In genomic region chr20:34986311-34987287, GRCh38 we compare ENCODE assay signal across 22 cellular contexts. TPM values are rescaled to one million over a fixed set of nuclear protein-coding genes. Genes with fewer than 3 reads are reported as not detected.
A peak's percentile ranks its signal among the peaks of the same experiment; 100 is the strongest.
DNase-seq lines count a peak whose midpoint lies in the region; ATAC-seq, FAIRE-seq and TF ChIP-seq lines count a peak whose summit lies in the region.
"Had no signal": no experiment of that assay in that cellular context is flagged by ENCODE, and none has a peak within 500 bp of the region (broad histone marks: within the 10 kb centered on the region; RNA-seq: fewer than 3 reads in every experiment).

No MANE protein-coding gene starts in this region.

- no peak overlapping the region for H3K4me3 ChIP-seq in DND-41 (ENCODE audit: low read depth in 1 of 2, low read length in 2 of 2)
- no peak overlapping the region for H3K4me3 ChIP-seq in heart right ventricle
- no peak overlapping the region for H3K4me3 ChIP-seq in osteoblast (ENCODE audit: insufficient read depth, low read length)
- H3K4me3 ChIP-seq: lung, SJSA1, upper lobe of right lung had no signal

- H3K4me1 ChIP-seq in DND-41 (ENCODE audit: insufficient read depth, low read length) (no peaks in the 10 kb centered on the region), heart right ventricle (peaks cover 15 to 92% (median 48%) of the 10 kb centered on the region in 9 donors), osteoblast (ENCODE audit: insufficient read depth, low read length) (no peaks in the 10 kb centered on the region)
- H3K4me1 ChIP-seq: Caco-2, SJSA1, upper lobe of right lung had no signal

- H3K79me2 ChIP-seq in DND-41 (ENCODE audit: insufficient read depth, low read length) (no peaks in the 10 kb centered on the region), osteoblast (ENCODE audit: insufficient read depth, low read length) (no peaks in the 10 kb centered on the region)

- FAIRE-seq in GM19239 (lab: Jason Lieb, UNC) = no peak
- FAIRE-seq: endothelial cell of umbilical vein, islet of Langerhans, RCC 7860 had no signal

- no peaks in the 10 kb centered on the region for H3K9me3 ChIP-seq in DND-41 (ENCODE audit: insufficient read depth, low read length, severe bottlenecking)
- no peaks in the 10 kb centered on the region for H3K9me3 ChIP-seq in heart right ventricle
- no peaks in the 10 kb centered on the region for H3K9me3 ChIP-seq in osteoblast (ENCODE audit: low read depth, low read length)
- H3K9me3 ChIP-seq: Caco-2, SJSA1, upper lobe of right lung had no signal

- DNase-seq in DND-41 = no peak
- DNase-seq in RPMI7951 (ENCODE audit: low read depth) = peak; percentile 45
- DNase-seq in heart right ventricle = no peak
- peak; percentile 78 for DNase-seq in osteoblast (ENCODE audit: insufficient read length, low spot score, missing footprints)
- no peak for DNase-seq in T-helper 1 cell
- no peak for DNase-seq in GM19239 (ENCODE audit: insufficient read length, low spot score)
- no peak for DNase-seq in GF-D8 (lab: John Stamatoyannopoulos, UW)
- DNase-seq: activated CD4-positive, CD25-positive, alpha-beta regulatory T cell treated with anti-CD3 and anti-CD28 coated beads, Interleukin-2, amount 50 U/mL, for 72 hours; activated CD8-positive, alpha-beta T cell treated with anti-CD3 and anti-CD28 coated beads for 36 hours; Caco-2; central memory CD4-positive, alpha-beta T cell; NCI-H1048; NCI-H1694; NCI-H526 treated with DMSO at 0.1 percent for 48 hours; stimulated activated CD4-positive, alpha-beta T cell treated with anti-CD3 and anti-CD28 coated beads, Interleukin-4, amount 100 ng/mL, for 1 hour; upper lobe of right lung had no signal

- intact Hi-C loops in heart right ventricle (cut with DNase I) = no loop called here

- H3K27ac ChIP-seq in DND-41 (ENCODE audit: low read length) = no peak overlapping the region
- H3K27ac ChIP-seq in heart right ventricle = peak overlapping the region in 7 of 10 donors; percentile 16 to 98 (median 67)
- no peak overlapping the region for H3K27ac ChIP-seq in osteoblast (ENCODE audit: low read depth, low read length)
- H3K27ac ChIP-seq: SJSA1, upper lobe of right lung had no signal

- WGBS in heart right ventricle, 2 donors = 47 to 57% methylated on average over 24 of the region's 24 CpGs

- TF ChIP-seq CTCF in DND-41 (IDR thresholded peaks at IDR 0.05; ENCODE audit: borderline replicate concordance, extremely low read depth, low read length, poor library complexity, severe bottlenecking) (no peak), heart right ventricle (IDR thresholded peaks at IDR 0.05) (no peak), osteoblast (IDR thresholded peaks at IDR 0.05; ENCODE audit: extremely low read depth, low read depth, low read length) (no peak)

- H3K4me2 ChIP-seq in DND-41 (ENCODE audit: insufficient read depth, low read length) (no peak overlapping the region), osteoblast (ENCODE audit: insufficient read depth, low read length) (no peak overlapping the region)

- H3K9ac ChIP-seq in DND-41 (ENCODE audit: low read depth, low read length) = no peak overlapping the region

- ATAC-seq in DND-41 (ENCODE audit: insufficient read depth, low read depth) (0 out of 3 replicates have a peak, but pooled peaks have one; percentile 2), heart right ventricle (peak in 6 of 8 donors; percentile 2 to 8 (median 4))
- ATAC-seq: activated CD8-positive, alpha-beta T cell treated with anti-CD3 and anti-CD28 coated beads for 36 hours; upper lobe of right lung had no signal

- no peak overlapping the region for H2AFZ ChIP-seq in DND-41 (ENCODE audit: low read depth, low read length)
- no peak overlapping the region for H2AFZ ChIP-seq in osteoblast (ENCODE audit: low read length)

- H3K27me3 ChIP-seq in DND-41 (ENCODE audit: insufficient read depth, low read length, poor library complexity) (no peaks in the 10 kb centered on the region), heart right ventricle (peaks cover 0 to 17% (median 0%) of the 10 kb centered on the region in 7 donors), osteoblast (ENCODE audit: insufficient read depth, low read length) (peaks cover 42% of the 10 kb centered on the region)

- H4K20me1 ChIP-seq in DND-41 (ENCODE audit: insufficient read depth, low read length) = peaks cover 5% of the 10 kb centered on the region; the same call in 1 of the 2 replicates
- no peaks in the 10 kb centered on the region for H4K20me1 ChIP-seq in osteoblast (ENCODE audit: insufficient read depth, low read length)

- H3K36me3 ChIP-seq in DND-41 (ENCODE audit: insufficient read depth, low read length) (no peaks in the 10 kb centered on the region), heart right ventricle (peaks cover 0 to 47% (median 12%) of the 10 kb centered on the region in 9 donors), osteoblast (ENCODE audit: insufficient read depth, low read length) (no peaks in the 10 kb centered on the region)
- H3K36me3 ChIP-seq: SJSA1, upper lobe of right lung had no signal

RNA-seq across cellular contexts. Expression of gene MYH7B, which starts 30.9 kb away (rescaled TPM):
- total RNA-seq in RPMI7951 (2014; rRNA removed; shearing (Covaris generic)) = not detected in 2 replicates
- total RNA-seq in heart right ventricle = 100 to 1,000 TPM; 117 to 318 (median 182) TPM
- 100 to 1,000 TPM in 1 of 2 donors, 10 to 100 TPM in 1; 22.1 to 962 TPM for polyA plus RNA-seq in heart right ventricle
- total RNA-seq in osteoblast = 0.29 and 0.36 TPM in 2 replicates
- total RNA-seq: endothelial cell of umbilical vein, glomerular endothelial cell, SJSA1 had no signal

RNA-seq across cellular contexts. Expression of gene GSS, which starts 31.0 kb away (rescaled TPM):
- 99.5 and 112 TPM in 2 replicates for total RNA-seq in RPMI7951 (2014; rRNA removed; shearing (Covaris generic))
- total RNA-seq in heart right ventricle (10 to 100 TPM; 20.0 to 33.2 (median 24.7) TPM), osteoblast (54.6 and 58.3 TPM in 2 replicates)
- polyA plus RNA-seq in heart right ventricle = 10 to 100 TPM; 30.6 to 60.4 TPM

Comparison
In these comparisons a context has a peak if more than half of its experiments do, and no peak if none do; other contexts are left out.
1. DNase-seq: peak in RPMI7951 (single experiment) and osteoblast (single experiment); none in DND-41 (single experiment), heart right ventricle (0 of 2), T-helper 1 cell (0 of 5), GM19239 (single experiment) and GF-D8 (single experiment).
2. H3K27ac ChIP-seq: peak in heart right ventricle (7 of 10); none in DND-41 (single experiment) and osteoblast (single experiment).
3. RNA of gene MYH7B, which starts 30.9 kb away (total RNA-seq): 117 to 318 TPM in heart right ventricle; 0.29 to 0.36 TPM in osteoblast and not detected in RPMI7951; every median in the first group is over 10 times any median in the second.